Comparison of ENCODE assay signal across 8 cellular contexts in genomic region chr2:56185582-56186046, GRCh38. TPM values are rescaled to one million over a fixed set of nuclear protein-coding genes. Genes with fewer than 3 reads are reported as not detected.
DNase-seq lines count a peak whose midpoint lies in the region; ATAC-seq and TF ChIP-seq lines count a peak whose summit lies in the region.

No MANE protein-coding gene starts in this region.

- intact Hi-C loops in activated B cell treated with CpG ODN at 0.5 μM for 24 hours (cut with micrococcal nuclease) = no loop called here

- TF ChIP-seq CTCF in activated B cell treated with CpG ODN at 0.5 μM for 24 hours (IDR thresholded peaks at IDR 0.05) (no peak), RWPE1 (conservative IDR thresholded peaks at IDR 0.05; ENCODE audit: low read depth) (no peak), GM10266 (IDR thresholded peaks at IDR 0.05; ENCODE audit: control insufficient read depth, insufficient read depth, low read depth, missing control alignments) (no peak)

- H3K4me3 ChIP-seq in iPS-11a (ENCODE audit: low read depth, low read length) (peak overlapping the region; percentile 40), skeletal muscle cell (ENCODE audit: low read depth, low read length) (peak overlapping the region; percentile 71)

- CTCF ChIA-PET in activated B cell treated with CpG ODN at 0.5 μM for 24 hours (lab: Charles Lee) (no interaction called here), RWPE1 (lab: Yijun Ruan, JAX) (interaction anchor here (0.6 kb wide), 1 partner anchor 571 kb away, joined by 3 read pairs; no protein-coding TSS in a partner anchor)

- H3K4me3 Mint-ChIP-seq in activated naive CD8-positive, alpha-beta T cell = peak overlapping the region; percentile 60
- no peak overlapping the region for H3K4me3 Mint-ChIP-seq in activated naive CD8-positive, alpha-beta T cell treated with anti-CD3 and anti-CD28 coated beads for 36 hours
- peak overlapping the region; percentile 52 for H3K4me3 Mint-ChIP-seq in activated B cell treated with CpG ODN at 0.5 μM for 24 hours

- ATAC-seq in activated B cell treated with CpG ODN at 0.5 μM for 24 hours (ENCODE audit: low read depth) = no peak

- H3K36me3 Mint-ChIP-seq in activated naive CD8-positive, alpha-beta T cell = no peaks in the 10 kb centered on the region
- no peaks in the 10 kb centered on the region for H3K36me3 Mint-ChIP-seq in activated naive CD8-positive, alpha-beta T cell treated with anti-CD3 and anti-CD28 coated beads for 36 hours
- H3K36me3 Mint-ChIP-seq in activated B cell treated with CpG ODN at 0.5 μM for 24 hours (ENCODE audit: low read depth) = no peaks in the 10 kb centered on the region

- H3K9me3 Mint-ChIP-seq in activated naive CD8-positive, alpha-beta T cell (ENCODE audit: low read depth) = no peaks in the 10 kb centered on the region
- H3K9me3 Mint-ChIP-seq in activated naive CD8-positive, alpha-beta T cell treated with anti-CD3 and anti-CD28 coated beads for 36 hours = no peaks in the 10 kb centered on the region
- H3K9me3 Mint-ChIP-seq in activated B cell treated with CpG ODN at 0.5 μM for 24 hours = no peaks in the 10 kb centered on the region

- H3K27ac ChIP-seq in RWPE1 = no peak overlapping the region

- H3K4me1 Mint-ChIP-seq in activated naive CD8-positive, alpha-beta T cell (ENCODE audit: low read depth) = peaks cover 9% of the 10 kb centered on the region
- no peaks in the 10 kb centered on the region for H3K4me1 Mint-ChIP-seq in activated naive CD8-positive, alpha-beta T cell treated with anti-CD3 and anti-CD28 coated beads for 36 hours
- peaks cover 13% of the 10 kb centered on the region for H3K4me1 Mint-ChIP-seq in activated B cell treated with CpG ODN at 0.5 μM for 24 hours

- no peak overlapping the region for H3K27ac Mint-ChIP-seq in activated naive CD8-positive, alpha-beta T cell
- H3K27ac Mint-ChIP-seq in activated naive CD8-positive, alpha-beta T cell treated with anti-CD3 and anti-CD28 coated beads for 36 hours = no peak overlapping the region
- no peak overlapping the region for H3K27ac Mint-ChIP-seq in activated B cell treated with CpG ODN at 0.5 μM for 24 hours

- DNase-seq in activated naive CD8-positive, alpha-beta T cell treated with anti-CD3 and anti-CD28 coated beads for 36 hours = no peak
- DNase-seq in activated B cell treated with CpG ODN at 0.5 μM for 24 hours (no peak), skeletal muscle cell (ENCODE audit: low read depth) (no peak), DMS153 (lab: John Stamatoyannopoulos, UW) (no peak), RWPE1 (ENCODE audit: low spot score) (no peak), GM10266 (ENCODE audit: extremely low spot score) (no peak)

- peaks cover 47% of the 10 kb centered on the region for H3K27me3 Mint-ChIP-seq in activated naive CD8-positive, alpha-beta T cell
- peaks cover 74% of the 10 kb centered on the region for H3K27me3 Mint-ChIP-seq in activated naive CD8-positive, alpha-beta T cell treated with anti-CD3 and anti-CD28 coated beads for 36 hours
- H3K27me3 Mint-ChIP-seq in activated B cell treated with CpG ODN at 0.5 μM for 24 hours = peaks cover 65% of the 10 kb centered on the region

- POLR2A ChIA-PET in activated B cell treated with CpG ODN at 0.5 μM for 24 hours (lab: Charles Lee) (no interaction called here), RWPE1 (lab: Yijun Ruan, JAX; ENCODE audit: low non-redundant PET) (no interaction called here)

RNA-seq across cellular contexts. Expression of gene CCDC85A, which starts 1.8 kb away (rescaled TPM):
- total RNA-seq in activated naive CD8-positive, alpha-beta T cell treated with anti-CD3 and anti-CD28 coated beads for 36 hours = not detected
- total RNA-seq in activated B cell treated with CpG ODN at 0.5 μM for 24 hours = not detected in 2 replicates
